27 cellular contexts compared by ENCODE assay signal in the genomic region with DNA sequence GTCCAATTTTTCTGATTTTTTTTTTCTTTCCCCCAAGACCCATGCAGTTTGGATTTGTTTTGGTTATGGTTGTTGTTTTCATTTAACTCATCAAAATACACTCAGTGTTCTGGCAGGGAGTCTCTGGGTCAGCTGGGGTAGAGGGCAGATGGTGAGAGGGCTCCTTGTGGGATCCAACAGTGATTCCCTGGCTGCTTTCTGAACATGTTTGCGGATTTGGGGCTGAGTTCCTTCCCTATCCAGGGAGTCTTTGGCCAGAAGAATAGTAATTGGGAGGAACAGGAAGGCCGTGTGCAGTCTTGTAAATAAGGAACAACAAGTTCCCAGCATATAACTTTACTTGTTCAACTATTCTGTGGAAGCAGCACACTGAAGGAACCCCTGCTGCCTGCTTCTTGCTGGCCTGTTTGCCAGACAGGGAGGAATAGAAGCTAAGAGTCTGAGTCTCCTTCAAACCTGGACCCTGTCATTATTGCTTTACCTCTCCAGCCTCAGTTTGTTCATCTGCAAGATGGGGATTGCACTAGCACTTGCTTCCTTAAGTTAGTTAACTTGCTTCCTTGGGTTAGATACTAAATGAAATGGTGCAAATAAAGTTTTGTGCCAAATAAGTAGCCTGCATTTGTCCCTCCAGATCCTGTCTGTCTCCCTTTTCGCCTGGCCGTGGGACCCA. TPM values are rescaled to one million over a fixed set of nuclear protein-coding genes. Genes with fewer than 3 reads are reported as not detected.
"Had no signal": no experiment of that assay in that cellular context is flagged by ENCODE, and none has a peak within 500 bp of the region (broad histone marks: within the 10 kb centered on the region; RNA-seq: fewer than 3 reads in every experiment).

No MANE protein-coding gene starts in this region.

- H3K36me3 Mint-ChIP-seq: activated CD4-positive, alpha-beta memory T cell treated with anti-CD3 and anti-CD28 coated beads for 36 hours; activated naive CD4-positive, alpha-beta T cell treated with anti-CD3 and anti-CD28 coated beads, Interleukin-2, amount 10 ng/mL, durations not matched to agents 7 days and 5 days; activated naive CD8-positive, alpha-beta T cell treated with anti-CD3 and anti-CD28 coated beads, Interleukin-2, amount 10 ng/mL, durations not matched to agents 7 days and 5 days had no signal

- H3K4me2 ChIP-seq: smooth muscle cell had no signal

- H3K27me3 Mint-ChIP-seq: activated CD4-positive, alpha-beta memory T cell treated with anti-CD3 and anti-CD28 coated beads for 36 hours; activated CD4-positive, alpha-beta T cell treated with anti-CD3 and anti-CD28 coated beads, Interleukin-2, amount 10 ng/mL, durations not matched to agents 24 days and 14 days; activated naive CD4-positive, alpha-beta T cell treated with anti-CD3 and anti-CD28 coated beads, Interleukin-2, amount 10 ng/mL, durations not matched to agents 7 days and 5 days; activated naive CD8-positive, alpha-beta T cell treated with anti-CD3 and anti-CD28 coated beads, Interleukin-2, amount 10 ng/mL, durations not matched to agents 7 days and 5 days; activated T-cell treated with anti-CD3 and anti-CD28 coated beads, Interleukin-2, amount 50 U/mL, for 24 hours; stimulated activated memory B cell treated with anti-CD40 and anti-IgM and Interleukin-4, amounts not matched to agents 10 μg/mL and 1 μg/mL and 100 μg/mL, for 72 hours; stimulated activated naive CD8-positive, alpha-beta T cell treated with anti-CD3 and anti-CD28 coated beads, Interleukin-15, amount 100 ng/mL, for 72 hours had no signal

- H3K4me3 Mint-ChIP-seq: activated CD4-positive, alpha-beta memory T cell treated with anti-CD3 and anti-CD28 coated beads for 36 hours; activated CD4-positive, alpha-beta T cell treated with anti-CD3 and anti-CD28 coated beads, Interleukin-2, amount 10 ng/mL, durations not matched to agents 24 days and 14 days; activated naive CD4-positive, alpha-beta T cell treated with anti-CD3 and anti-CD28 coated beads, Interleukin-2, amount 10 ng/mL, durations not matched to agents 7 days and 5 days; activated naive CD8-positive, alpha-beta T cell treated with anti-CD3 and anti-CD28 coated beads, Interleukin-2, amount 10 ng/mL, durations not matched to agents 7 days and 5 days; activated T-cell treated with anti-CD3 and anti-CD28 coated beads, Interleukin-2, amount 50 U/mL, for 24 hours; nephron; stimulated activated memory B cell treated with anti-CD40 and anti-IgM and Interleukin-4, amounts not matched to agents 10 μg/mL and 1 μg/mL and 100 μg/mL, for 72 hours; stimulated activated naive CD8-positive, alpha-beta T cell treated with anti-CD3 and anti-CD28 coated beads, Interleukin-15, amount 100 ng/mL, for 72 hours; T-helper 1 cell treated with Interleukin-12 subunit alpha and Interleukin-12 subunit beta and Interleukin-4 antibody, amounts not matched to agents 30 μg/mL and 1 μg/mL, for 36 hours had no signal

- H3K4me1 Mint-ChIP-seq: activated naive CD4-positive, alpha-beta T cell treated with anti-CD3 and anti-CD28 coated beads, Interleukin-2, amount 10 ng/mL, durations not matched to agents 7 days and 5 days; activated naive CD8-positive, alpha-beta T cell treated with anti-CD3 and anti-CD28 coated beads, Interleukin-2, amount 10 ng/mL, durations not matched to agents 7 days and 5 days; stimulated activated memory B cell treated with anti-CD40 and anti-IgM and Interleukin-4, amounts not matched to agents 10 μg/mL and 1 μg/mL and 100 μg/mL, for 72 hours; stimulated activated naive CD8-positive, alpha-beta T cell treated with anti-CD3 and anti-CD28 coated beads, Interleukin-15, amount 100 ng/mL, for 72 hours had no signal

- H3K9me3 Mint-ChIP-seq: activated CD4-positive, alpha-beta memory T cell treated with anti-CD3 and anti-CD28 coated beads for 36 hours; activated CD4-positive, alpha-beta T cell treated with anti-CD3 and anti-CD28 coated beads, Interleukin-2, amount 10 ng/mL, durations not matched to agents 24 days and 14 days; activated naive CD4-positive, alpha-beta T cell treated with anti-CD3 and anti-CD28 coated beads, Interleukin-2, amount 10 ng/mL, durations not matched to agents 7 days and 5 days; activated naive CD8-positive, alpha-beta T cell treated with anti-CD3 and anti-CD28 coated beads, Interleukin-2, amount 10 ng/mL, durations not matched to agents 7 days and 5 days; activated T-cell treated with anti-CD3 and anti-CD28 coated beads, Interleukin-2, amount 50 U/mL, for 24 hours; nephron; stimulated activated memory B cell treated with anti-CD40 and anti-IgM and Interleukin-4, amounts not matched to agents 10 μg/mL and 1 μg/mL and 100 μg/mL, for 72 hours; stimulated activated naive CD8-positive, alpha-beta T cell treated with anti-CD3 and anti-CD28 coated beads, Interleukin-15, amount 100 ng/mL, for 72 hours; T-helper 1 cell treated with Interleukin-12 subunit alpha and Interleukin-12 subunit beta and Interleukin-4 antibody, amounts not matched to agents 30 μg/mL and 1 μg/mL, for 36 hours had no signal

- DNase-seq: activated CD4-positive, alpha-beta memory T cell treated with anti-CD3 and anti-CD28 coated beads for 36 hours; activated CD4-positive, alpha-beta T cell treated with anti-CD3 and anti-CD28 coated beads, Interleukin-2, amount 10 ng/mL, durations not matched to agents 24 days and 14 days; activated CD4-positive, CD25-positive, alpha-beta regulatory T cell treated with anti-CD3 and anti-CD28 coated beads, Interleukin-2, amount 50 U/mL, for 72 hours; activated CD8-positive, alpha-beta memory T cell treated with anti-CD3 and anti-CD28 coated beads, Interleukin-2, amount 50 U/mL, for 48 hours; activated gamma-delta T cell; activated naive CD4-positive, alpha-beta T cell treated with anti-CD3 and anti-CD28 coated beads, Interleukin-2, amount 10 ng/mL, durations not matched to agents 7 days and 5 days; activated naive CD8-positive, alpha-beta T cell treated with anti-CD3 and anti-CD28 coated beads, Interleukin-2, amount 10 ng/mL, durations not matched to agents 7 days and 5 days; activated T-cell treated with anti-CD3 and anti-CD28 coated beads, Interleukin-2, amount 50 U/mL, for 24 hours; central memory CD4-positive, alpha-beta T cell; head of caudate nucleus; hippocampal formation; left colon; mammary epithelial cell; stimulated activated CD4-positive, alpha-beta T cell treated with anti-CD3 and anti-CD28 coated beads, Interleukin-1b, Interleukin-23, amount 100 ng/mL, for 48 hours; stimulated activated CD4-positive, alpha-beta T cell treated with anti-CD3 and anti-CD28 coated beads, Interleukin-4, amount 100 ng/mL, for 4 hours; stimulated activated CD8-positive, alpha-beta memory T cell treated with anti-CD3 and anti-CD28 coated beads, Interleukin-4, amount 100 ng/mL, for 48 hours; stimulated activated naive CD8-positive, alpha-beta T cell treated with anti-CD3 and anti-CD28 coated beads, Interleukin-15, amount 100 ng/mL, for 72 hours; substantia nigra; T1000; thyroid gland had no signal

- H3K4me3 ChIP-seq: gastroesophageal sphincter, smooth muscle cell, thyroid gland had no signal

- H3K27ac Mint-ChIP-seq: activated CD4-positive, alpha-beta memory T cell treated with anti-CD3 and anti-CD28 coated beads for 36 hours; activated CD4-positive, alpha-beta T cell treated with anti-CD3 and anti-CD28 coated beads, Interleukin-2, amount 10 ng/mL, durations not matched to agents 24 days and 14 days; activated naive CD4-positive, alpha-beta T cell treated with anti-CD3 and anti-CD28 coated beads, Interleukin-2, amount 10 ng/mL, durations not matched to agents 7 days and 5 days; activated naive CD8-positive, alpha-beta T cell treated with anti-CD3 and anti-CD28 coated beads, Interleukin-2, amount 10 ng/mL, durations not matched to agents 7 days and 5 days; activated T-cell treated with anti-CD3 and anti-CD28 coated beads, Interleukin-2, amount 50 U/mL, for 24 hours; nephron; progenitor cell of endocrine pancreas; stimulated activated memory B cell treated with anti-CD40 and anti-IgM and Interleukin-4, amounts not matched to agents 10 μg/mL and 1 μg/mL and 100 μg/mL, for 72 hours; stimulated activated naive CD8-positive, alpha-beta T cell treated with anti-CD3 and anti-CD28 coated beads, Interleukin-15, amount 100 ng/mL, for 72 hours; T-helper 1 cell treated with Interleukin-12 subunit alpha and Interleukin-12 subunit beta and Interleukin-4 antibody, amounts not matched to agents 30 μg/mL and 1 μg/mL, for 36 hours had no signal

- H3K36me3 ChIP-seq: gastroesophageal sphincter, neutrophil, thyroid gland had no signal

- H3K9me3 ChIP-seq: gastroesophageal sphincter, neutrophil, thyroid gland had no signal

- H3K27ac ChIP-seq: gastroesophageal sphincter, neutrophil, thyroid gland had no signal

- H3K4me1 ChIP-seq: thyroid gland had no signal

- H3K27me3 ChIP-seq: gastroesophageal sphincter, neutrophil, thyroid gland had no signal

RNA-seq across cellular contexts. Expression of a gene that starts 32.1 kb away (rescaled TPM):
- total RNA-seq: smooth muscle cell had no signal
